Comparison of ENCODE assay signal across 3 cellular contexts in genomic region chr10:54259104-54259503, GRCh38.
"Had no signal": no experiment of that assay in that cellular context is flagged by ENCODE, and none has a peak within 500 bp of the region (broad histone marks: within the 10 kb centered on the region; RNA-seq: fewer than 3 reads in every experiment).

No MANE protein-coding gene starts in this region.

- H3K4me3 ChIP-seq: GM12878 had no signal

- ATAC-seq: GM12878 had no signal

- DNase-seq: GDM1, GF-D8 had no signal
